ENCODE assay signal across 20 cellular contexts in genomic region chr5:65967288-65968066, GRCh38. TPM values are rescaled to one million over a fixed set of nuclear protein-coding genes. Genes with fewer than 3 reads are reported as not detected.
A peak's percentile ranks its signal among the peaks of the same experiment; 100 is the strongest.
DNase-seq lines count a peak whose midpoint lies in the region; ATAC-seq and TF ChIP-seq lines count a peak whose summit lies in the region.
"Had no signal": no experiment of that assay in that cellular context is flagged by ENCODE, and none has a peak within 500 bp of the region (broad histone marks: within the 10 kb centered on the region; RNA-seq: fewer than 3 reads in every experiment).

No MANE protein-coding gene starts in this region.

- H3K4me1 Mint-ChIP-seq in activated CD4-positive, alpha-beta T cell treated with anti-CD3 and anti-CD28 coated beads, Interleukin-2, amount 10 ng/mL, durations not matched to agents 7 days and 5 days, result peaks cover 48% of the 10 kb centered on the region
- peaks cover 28% of the 10 kb centered on the region for H3K4me1 Mint-ChIP-seq in activated CD4-positive, alpha-beta T cell treated with anti-CD3 and anti-CD28 coated beads, Interleukin-2, amount 10 ng/mL, durations not matched to agents 24 days and 14 days
- peaks cover 74% of the 10 kb centered on the region for H3K4me1 Mint-ChIP-seq in CD8-positive, alpha-beta T cell (ENCODE audit: low read depth)
- peaks cover 31% of the 10 kb centered on the region for H3K4me1 Mint-ChIP-seq in WTC11
- H3K4me1 Mint-ChIP-seq in activated CD4-positive, alpha-beta memory T cell treated with anti-CD3 and anti-CD28 coated beads, Interleukin-2, amount 10 ng/mL, durations not matched to agents 7 days and 5 days, result peaks cover 28% of the 10 kb centered on the region

- no peaks in the 10 kb centered on the region for H3K9me3 Mint-ChIP-seq in activated CD4-positive, alpha-beta T cell treated with anti-CD3 and anti-CD28 coated beads, Interleukin-2, amount 10 ng/mL, durations not matched to agents 7 days and 5 days
- no peaks in the 10 kb centered on the region for H3K9me3 Mint-ChIP-seq in activated CD4-positive, alpha-beta T cell treated with anti-CD3 and anti-CD28 coated beads, Interleukin-2, amount 10 ng/mL, durations not matched to agents 24 days and 14 days
- H3K9me3 Mint-ChIP-seq in CD8-positive, alpha-beta T cell, result no peaks in the 10 kb centered on the region
- peaks cover 5% of the 10 kb centered on the region for H3K9me3 Mint-ChIP-seq in WTC11
- no peaks in the 10 kb centered on the region for H3K9me3 Mint-ChIP-seq in activated CD4-positive, alpha-beta memory T cell treated with anti-CD3 and anti-CD28 coated beads, Interleukin-2, amount 10 ng/mL, durations not matched to agents 7 days and 5 days
- H3K9me3 Mint-ChIP-seq: activated naive CD8-positive, alpha-beta T cell treated with anti-CD3 and anti-CD28 coated beads, Interleukin-2, amount 10 ng/mL, durations not matched to agents 7 days and 5 days had no signal

- peak overlapping the region; percentile 55 for H3K27ac Mint-ChIP-seq in activated CD4-positive, alpha-beta T cell treated with anti-CD3 and anti-CD28 coated beads, Interleukin-2, amount 10 ng/mL, durations not matched to agents 7 days and 5 days
- H3K27ac Mint-ChIP-seq in activated CD4-positive, alpha-beta T cell treated with anti-CD3 and anti-CD28 coated beads, Interleukin-2, amount 10 ng/mL, durations not matched to agents 24 days and 14 days, result no peak overlapping the region
- H3K27ac Mint-ChIP-seq in CD8-positive, alpha-beta T cell, result peak overlapping the region; percentile 64
- H3K27ac Mint-ChIP-seq in WTC11, result peak overlapping the region; percentile 83; the same call in 1 of the 2 replicates
- H3K27ac Mint-ChIP-seq in activated CD4-positive, alpha-beta memory T cell treated with anti-CD3 and anti-CD28 coated beads, Interleukin-2, amount 10 ng/mL, durations not matched to agents 7 days and 5 days, result no peak overlapping the region
- H3K27ac Mint-ChIP-seq: activated naive CD8-positive, alpha-beta T cell treated with anti-CD3 and anti-CD28 coated beads, Interleukin-2, amount 10 ng/mL, durations not matched to agents 7 days and 5 days; neural progenitor cell had no signal

- H3K4me3 ChIP-seq in CD8-positive, alpha-beta T cell (ENCODE audit: low read depth, low read length), result no peak overlapping the region
- H3K4me3 ChIP-seq in left lung, result no peak overlapping the region
- H3K4me3 ChIP-seq: dorsolateral prefrontal cortex, esophagus squamous epithelium, heart right ventricle, neural progenitor cell, upper lobe of left lung had no signal

- H3K4me1 ChIP-seq in CD8-positive, alpha-beta T cell (ENCODE audit: insufficient read depth, low read length), result peaks cover 42% of the 10 kb centered on the region
- peaks cover 0 to 53% of the 10 kb centered on the region in 2 donors for H3K4me1 ChIP-seq in left lung
- H3K4me1 ChIP-seq: neural progenitor cell had no signal

- H3K27me3 Mint-ChIP-seq in activated CD4-positive, alpha-beta T cell treated with anti-CD3 and anti-CD28 coated beads, Interleukin-2, amount 10 ng/mL, durations not matched to agents 7 days and 5 days, result no peaks in the 10 kb centered on the region
- no peaks in the 10 kb centered on the region for H3K27me3 Mint-ChIP-seq in activated CD4-positive, alpha-beta T cell treated with anti-CD3 and anti-CD28 coated beads, Interleukin-2, amount 10 ng/mL, durations not matched to agents 24 days and 14 days
- no peaks in the 10 kb centered on the region for H3K27me3 Mint-ChIP-seq in CD8-positive, alpha-beta T cell (ENCODE audit: low read depth)
- H3K27me3 Mint-ChIP-seq in WTC11 (ENCODE audit: low read depth), result no peaks in the 10 kb centered on the region
- H3K27me3 Mint-ChIP-seq in activated CD4-positive, alpha-beta memory T cell treated with anti-CD3 and anti-CD28 coated beads, Interleukin-2, amount 10 ng/mL, durations not matched to agents 7 days and 5 days, result no peaks in the 10 kb centered on the region
- H3K27me3 Mint-ChIP-seq: activated naive CD8-positive, alpha-beta T cell treated with anti-CD3 and anti-CD28 coated beads, Interleukin-2, amount 10 ng/mL, durations not matched to agents 7 days and 5 days had no signal

- CTCF ChIA-PET in activated CD4-positive, alpha-beta T cell treated with anti-CD3 and anti-CD28 coated beads, Interleukin-2, amount 10 ng/mL, durations not matched to agents 7 days and 5 days (lab: Charles Lee), result no interaction called here
- CTCF ChIA-PET in CD8-positive, alpha-beta T cell (lab: Charles Lee), result no interaction called here
- CTCF ChIA-PET in WTC11 (lab: Charles Lee), result no interaction called here
- CTCF ChIA-PET in activated CD4-positive, alpha-beta memory T cell treated with anti-CD3 and anti-CD28 coated beads, Interleukin-2, amount 10 ng/mL, durations not matched to agents 7 days and 5 days (lab: Charles Lee), result interaction anchor here (0.6 kb wide), 1 partner anchor 724 kb away, joined by 5 read pairs; no protein-coding TSS in a partner anchor

- no peak overlapping the region for H3K27ac ChIP-seq in CD8-positive, alpha-beta T cell (ENCODE audit: low read depth, low read length)
- no peak overlapping the region for H3K27ac ChIP-seq in left lung
- H3K27ac ChIP-seq: brain microvascular endothelial cell, esophagus squamous epithelium, heart right ventricle, neural progenitor cell, upper lobe of left lung had no signal

- TF ChIP-seq CTCF in CD8-positive, alpha-beta T cell (IDR thresholded peaks at IDR 0.05), result no peak
- TF ChIP-seq CTCF in WTC11 (IDR thresholded peaks at IDR 0.05), result no peak
- no peak for TF ChIP-seq CTCF in left lung (IDR thresholded peaks at IDR 0.05)

- no peaks in the 10 kb centered on the region for H3K36me3 ChIP-seq in CD8-positive, alpha-beta T cell (ENCODE audit: insufficient read depth, low read length)
- H3K36me3 ChIP-seq in left lung, result no peaks in the 10 kb centered on the region
- H3K36me3 ChIP-seq: brain microvascular endothelial cell, esophagus squamous epithelium, heart right ventricle, neural progenitor cell, upper lobe of left lung had no signal

- peaks cover 25% of the 10 kb centered on the region for H3K36me3 Mint-ChIP-seq in activated CD4-positive, alpha-beta T cell treated with anti-CD3 and anti-CD28 coated beads, Interleukin-2, amount 10 ng/mL, durations not matched to agents 7 days and 5 days (ENCODE audit: low read depth)
- peaks cover 6% of the 10 kb centered on the region for H3K36me3 Mint-ChIP-seq in activated CD4-positive, alpha-beta T cell treated with anti-CD3 and anti-CD28 coated beads, Interleukin-2, amount 10 ng/mL, durations not matched to agents 24 days and 14 days (ENCODE audit: low read depth)
- peaks cover 18% of the 10 kb centered on the region for H3K36me3 Mint-ChIP-seq in CD8-positive, alpha-beta T cell
- H3K36me3 Mint-ChIP-seq in WTC11, result peaks cover under 1% of the 10 kb centered on the region; the same call in 1 of the 2 replicates
- peaks cover 5% of the 10 kb centered on the region for H3K36me3 Mint-ChIP-seq in activated CD4-positive, alpha-beta memory T cell treated with anti-CD3 and anti-CD28 coated beads, Interleukin-2, amount 10 ng/mL, durations not matched to agents 7 days and 5 days (ENCODE audit: low read depth)

- no peaks in the 10 kb centered on the region for H3K27me3 ChIP-seq in CD8-positive, alpha-beta T cell (ENCODE audit: insufficient read depth, low read length)
- H3K27me3 ChIP-seq in left lung, result no peaks in the 10 kb centered on the region
- H3K27me3 ChIP-seq: brain microvascular endothelial cell, dorsolateral prefrontal cortex, esophagus squamous epithelium, heart right ventricle, neural progenitor cell, upper lobe of left lung had no signal

- no peak for DNase-seq in activated CD4-positive, alpha-beta T cell treated with anti-CD3 and anti-CD28 coated beads, Interleukin-2, amount 10 ng/mL, durations not matched to agents 7 days and 5 days
- DNase-seq in activated CD4-positive, alpha-beta T cell treated with anti-CD3 and anti-CD28 coated beads, Interleukin-2, amount 10 ng/mL, durations not matched to agents 24 days and 14 days, result no peak
- DNase-seq in CD8-positive, alpha-beta T cell, result no peak
- DNase-seq in WTC11 (ENCODE audit: low spot score), result no peak
- no peak for DNase-seq in left lung
- no peak for DNase-seq in T-helper 2 cell
- DNase-seq in activated CD4-positive, alpha-beta memory T cell treated with anti-CD3 and anti-CD28 coated beads, Interleukin-2, amount 10 ng/mL, durations not matched to agents 7 days and 5 days, result no peak
- DNase-seq: 8988T; activated CD4-positive, CD25-positive, alpha-beta regulatory T cell; activated naive CD8-positive, alpha-beta T cell treated with anti-CD3 and anti-CD28 coated beads, Interleukin-2, amount 10 ng/mL, durations not matched to agents 7 days and 5 days; brain microvascular endothelial cell; dorsolateral prefrontal cortex; esophagus squamous epithelium; heart right ventricle; NCI-H1436 treated with DMSO at 0.1 percent for 48 hours; NCI-H226; stimulated activated CD4-positive, alpha-beta T cell treated with anti-CD3 and anti-CD28 coated beads, Interleukin-15, amount 100 ng/mL, for 24 hours; upper lobe of left lung had no signal

- no peaks in the 10 kb centered on the region for H3K9me3 ChIP-seq in CD8-positive, alpha-beta T cell (ENCODE audit: low read length)
- H3K9me3 ChIP-seq in left lung, result no peaks in the 10 kb centered on the region
- H3K9me3 ChIP-seq: esophagus squamous epithelium, heart right ventricle, upper lobe of left lung had no signal

- peak; percentile 39 for ATAC-seq in CD8-positive, alpha-beta T cell
- no peak for ATAC-seq in WTC11
- ATAC-seq in left lung, result peak; percentile 18
- ATAC-seq in HG03457 (IDR thresholded peaks at IDR 0.05; ENCODE audit: unreplicated experiment), result no peak

- H3K4me3 Mint-ChIP-seq in activated CD4-positive, alpha-beta T cell treated with anti-CD3 and anti-CD28 coated beads, Interleukin-2, amount 10 ng/mL, durations not matched to agents 7 days and 5 days, result no peak overlapping the region
- no peak overlapping the region for H3K4me3 Mint-ChIP-seq in activated CD4-positive, alpha-beta T cell treated with anti-CD3 and anti-CD28 coated beads, Interleukin-2, amount 10 ng/mL, durations not matched to agents 24 days and 14 days
- H3K4me3 Mint-ChIP-seq in CD8-positive, alpha-beta T cell, result no peak overlapping the region
- no peak overlapping the region for H3K4me3 Mint-ChIP-seq in WTC11
- no peak overlapping the region for H3K4me3 Mint-ChIP-seq in activated CD4-positive, alpha-beta memory T cell treated with anti-CD3 and anti-CD28 coated beads, Interleukin-2, amount 10 ng/mL, durations not matched to agents 7 days and 5 days
- H3K4me3 Mint-ChIP-seq: activated naive CD8-positive, alpha-beta T cell treated with anti-CD3 and anti-CD28 coated beads, Interleukin-2, amount 10 ng/mL, durations not matched to agents 7 days and 5 days; neural progenitor cell had no signal

- POLR2A ChIA-PET in activated CD4-positive, alpha-beta T cell treated with anti-CD3 and anti-CD28 coated beads, Interleukin-2, amount 10 ng/mL, durations not matched to agents 7 days and 5 days (lab: Charles Lee), result no interaction called here
- POLR2A ChIA-PET in CD8-positive, alpha-beta T cell (lab: Charles Lee), result interaction anchor here (1.4 kb wide), 1 partner anchor 41 kb away, joined by 4 read pairs; the partner anchor contains the start of gene ERBIN
- POLR2A ChIA-PET in WTC11 (lab: Charles Lee), result no interaction called here
- POLR2A ChIA-PET in activated CD4-positive, alpha-beta memory T cell treated with anti-CD3 and anti-CD28 coated beads, Interleukin-2, amount 10 ng/mL, durations not matched to agents 7 days and 5 days (lab: Charles Lee), result no interaction called here

- intact Hi-C loops in activated CD4-positive, alpha-beta T cell treated with anti-CD3 and anti-CD28 coated beads, Interleukin-2, amount 10 ng/mL, durations not matched to agents 24 days and 14 days (cut with micrococcal nuclease), result no loop called here
- intact Hi-C loops in CD8-positive, alpha-beta T cell (cut with DNase I, micrococcal nuclease), result no loop called here
- intact Hi-C loops in left lung (cut with DNase I), result no loop called here

RNA-seq across cellular contexts. Expression of gene ERBIN, which starts 41.1 kb away (rescaled TPM):
- total RNA-seq in activated CD4-positive, alpha-beta T cell treated with anti-CD3 and anti-CD28 coated beads, Interleukin-2, amount 10 ng/mL, durations not matched to agents 7 days and 5 days, result 10 to 100 TPM; 61.6 to 70.2 TPM
- 28.6 and 29.2 TPM in 2 replicates for total RNA-seq in activated CD4-positive, alpha-beta T cell treated with anti-CD3 and anti-CD28 coated beads, Interleukin-2, amount 10 ng/mL, durations not matched to agents 24 days and 14 days
- total RNA-seq in CD8-positive, alpha-beta T cell, result 10 to 100 TPM; 85.6 to 87.1 TPM
- total RNA-seq in WTC11 (2021) (23.1 to 27.1 TPM (median 26.3 TPM) in 3 replicates), left lung (10 to 100 TPM; 73.1 to 77.8 TPM)
- total RNA-seq in activated CD4-positive, alpha-beta memory T cell treated with anti-CD3 and anti-CD28 coated beads, Interleukin-2, amount 10 ng/mL, durations not matched to agents 7 days and 5 days, result 10 to 100 TPM; 55.9 to 56.3 TPM

Comparison
In these comparisons a context has a peak if more than half of its experiments do, and no peak if none do; other contexts are left out.
1. H3K27ac Mint-ChIP-seq: peak in activated CD4-positive, alpha-beta T cell treated with anti-CD3 and anti-CD28 coated beads, Interleukin-2, amount 10 ng/mL, durations not matched to agents 7 days and 5 days (single experiment), CD8-positive, alpha-beta T cell (single experiment) and WTC11 (single experiment); none in activated CD4-positive, alpha-beta T cell treated with anti-CD3 and anti-CD28 coated beads, Interleukin-2, amount 10 ng/mL, durations not matched to agents 24 days and 14 days (single experiment) and activated CD4-positive, alpha-beta memory T cell treated with anti-CD3 and anti-CD28 coated beads, Interleukin-2, amount 10 ng/mL, durations not matched to agents 7 days and 5 days (single experiment).
2. ATAC-seq: peak in CD8-positive, alpha-beta T cell (single experiment) and left lung (single experiment); none in WTC11 (single experiment) and HG03457 (single experiment).